ENCODE assay signal across 1 cellular context in the genomic region with DNA sequence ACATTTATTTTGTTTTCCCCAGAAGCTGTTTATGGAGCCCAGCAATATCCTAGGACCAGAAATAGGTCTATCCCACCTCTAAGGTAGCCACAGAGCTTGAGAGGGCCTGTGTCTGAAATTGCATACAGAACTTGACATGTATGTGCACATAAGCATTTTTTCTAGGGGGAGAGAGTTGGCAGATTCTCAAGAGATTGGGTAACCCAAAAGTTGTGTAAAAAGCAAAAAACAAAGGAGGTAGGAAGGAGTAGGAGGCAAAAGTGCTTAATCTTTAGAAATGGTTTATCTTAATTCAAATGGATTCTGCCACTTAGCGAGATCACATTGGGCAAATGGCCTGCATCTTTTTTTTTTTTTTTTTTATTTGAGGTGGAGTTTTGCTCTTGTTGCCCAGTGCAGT.
TF ChIP-seq lines count a peak whose summit lies in the region.

No MANE protein-coding gene starts in this region.

TF ChIP-seq in GM12878, 131 proteins besides CTCF, POLR2A, EP300 and RAD21:
- no peak for TF ChIP-seq ZSCAN29 (IDR thresholded peaks at IDR 0.05)
- TF ChIP-seq TAF1 (IDR thresholded peaks at IDR 0.05; ENCODE audit: borderline replicate concordance, low read depth, low read length): no peak
- TF ChIP-seq POLR2AphosphoS5 (IDR thresholded peaks at IDR 0.05; ENCODE audit: low read length): no peak
- TF ChIP-seq ZNF24 (IDR thresholded peaks at IDR 0.05): no peak
- no peak for TF ChIP-seq HDAC6 (IDR thresholded peaks at IDR 0.05; ENCODE audit: unreplicated experiment)
- TF ChIP-seq SPI1 (IDR thresholded peaks at IDR 0.05; ENCODE audit: borderline replicate concordance, insufficient read depth, low read depth, low read length): no peak
- TF ChIP-seq, protein P1, sequence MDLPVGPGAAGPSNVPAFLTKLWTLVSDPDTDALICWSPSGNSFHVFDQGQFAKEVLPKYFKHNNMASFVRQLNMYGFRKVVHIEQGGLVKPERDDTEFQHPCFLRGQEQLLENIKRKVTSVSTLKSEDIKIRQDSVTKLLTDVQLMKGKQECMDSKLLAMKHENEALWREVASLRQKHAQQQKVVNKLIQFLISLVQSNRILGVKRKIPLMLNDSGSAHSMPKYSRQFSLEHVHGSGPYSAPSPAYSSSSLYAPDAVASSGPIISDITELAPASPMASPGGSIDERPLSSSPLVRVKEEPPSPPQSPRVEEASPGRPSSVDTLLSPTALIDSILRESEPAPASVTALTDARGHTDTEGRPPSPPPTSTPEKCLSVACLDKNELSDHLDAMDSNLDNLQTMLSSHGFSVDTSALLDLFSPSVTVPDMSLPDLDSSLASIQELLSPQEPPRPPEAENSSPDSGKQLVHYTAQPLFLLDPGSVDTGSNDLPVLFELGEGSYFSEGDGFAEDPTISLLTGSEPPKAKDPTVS (IDR thresholded peaks at IDR 0.05; ENCODE audit: low read depth, low read length): no peak
- TF ChIP-seq MTA3 (IDR thresholded peaks at IDR 0.05; ENCODE audit: borderline replicate concordance, low read length): no peak
- TF ChIP-seq ZNF687 (IDR thresholded peaks at IDR 0.05): no peak
- TF ChIP-seq RBBP5 (conservative IDR thresholded peaks at IDR 0.05): no peak
- TF ChIP-seq BMI1 (IDR thresholded peaks at IDR 0.05; ENCODE audit: borderline replicate concordance): no peak
- TF ChIP-seq MTA2 (IDR thresholded peaks at IDR 0.05; ENCODE audit: low read depth): no peak
- TF ChIP-seq, protein P2, sequence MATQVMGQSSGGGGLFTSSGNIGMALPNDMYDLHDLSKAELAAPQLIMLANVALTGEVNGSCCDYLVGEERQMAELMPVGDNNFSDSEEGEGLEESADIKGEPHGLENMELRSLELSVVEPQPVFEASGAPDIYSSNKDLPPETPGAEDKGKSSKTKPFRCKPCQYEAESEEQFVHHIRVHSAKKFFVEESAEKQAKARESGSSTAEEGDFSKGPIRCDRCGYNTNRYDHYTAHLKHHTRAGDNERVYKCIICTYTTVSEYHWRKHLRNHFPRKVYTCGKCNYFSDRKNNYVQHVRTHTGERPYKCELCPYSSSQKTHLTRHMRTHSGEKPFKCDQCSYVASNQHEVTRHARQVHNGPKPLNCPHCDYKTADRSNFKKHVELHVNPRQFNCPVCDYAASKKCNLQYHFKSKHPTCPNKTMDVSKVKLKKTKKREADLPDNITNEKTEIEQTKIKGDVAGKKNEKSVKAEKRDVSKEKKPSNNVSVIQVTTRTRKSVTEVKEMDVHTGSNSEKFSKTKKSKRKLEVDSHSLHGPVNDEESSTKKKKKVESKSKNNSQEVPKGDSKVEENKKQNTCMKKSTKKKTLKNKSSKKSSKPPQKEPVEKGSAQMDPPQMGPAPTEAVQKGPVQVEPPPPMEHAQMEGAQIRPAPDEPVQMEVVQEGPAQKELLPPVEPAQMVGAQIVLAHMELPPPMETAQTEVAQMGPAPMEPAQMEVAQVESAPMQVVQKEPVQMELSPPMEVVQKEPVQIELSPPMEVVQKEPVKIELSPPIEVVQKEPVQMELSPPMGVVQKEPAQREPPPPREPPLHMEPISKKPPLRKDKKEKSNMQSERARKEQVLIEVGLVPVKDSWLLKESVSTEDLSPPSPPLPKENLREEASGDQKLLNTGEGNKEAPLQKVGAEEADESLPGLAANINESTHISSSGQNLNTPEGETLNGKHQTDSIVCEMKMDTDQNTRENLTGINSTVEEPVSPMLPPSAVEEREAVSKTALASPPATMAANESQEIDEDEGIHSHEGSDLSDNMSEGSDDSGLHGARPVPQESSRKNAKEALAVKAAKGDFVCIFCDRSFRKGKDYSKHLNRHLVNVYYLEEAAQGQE (IDR thresholded peaks at IDR 0.05; ENCODE audit: low read depth, low read length): no peak
- TF ChIP-seq NFXL1 (IDR thresholded peaks at IDR 0.05; ENCODE audit: borderline replicate concordance): no peak
